10 cellular contexts compared by ENCODE assay signal in the genomic region with DNA sequence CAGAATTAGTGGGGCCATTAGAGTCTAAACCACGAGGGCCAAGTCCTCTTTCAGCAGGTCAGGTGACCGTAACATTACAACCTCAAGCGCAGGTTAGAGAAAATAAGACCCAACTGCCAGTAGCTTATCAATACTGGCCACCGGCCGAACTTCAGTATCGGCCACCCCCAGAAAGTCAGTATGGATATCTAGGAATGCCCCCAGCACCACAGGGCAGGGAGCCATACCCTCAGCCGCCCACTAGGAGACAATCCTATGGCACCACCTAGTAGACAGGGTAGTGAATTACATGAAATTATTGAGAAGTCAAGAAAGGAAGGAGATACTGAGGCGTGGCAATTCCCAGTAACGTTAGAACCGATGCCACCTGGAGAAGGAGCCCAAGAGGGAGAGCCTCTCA. TPM values are rescaled to one million over a fixed set of nuclear protein-coding genes. Genes with fewer than 3 reads are reported as not detected.
DNase-seq lines count a peak whose midpoint lies in the region; ATAC-seq and TF ChIP-seq lines count a peak whose summit lies in the region.
"Not testable (repeated sequence)": the region's sequence is repeated elsewhere in the genome, so short reads cannot be mapped to it uniquely, and the experiment has no call there.
"Had no signal": no experiment of that assay in that cellular context is flagged by ENCODE, and none has a peak within 500 bp of the region (broad histone marks: within the 10 kb centered on the region; RNA-seq: fewer than 3 reads in every experiment).

No MANE protein-coding gene starts in this region.

- H3K79me2 ChIP-seq in Karpas-422 (ENCODE audit: low read length) = not testable (repeated sequence)
- peaks cover 61% of the 10 kb centered on the region for H3K79me2 ChIP-seq in OCI-LY7 (ENCODE audit: insufficient read depth, low read depth, low read length)

- H3K36me3 Mint-ChIP-seq in CD4-positive, CD25-positive, alpha-beta regulatory T cell = peaks cover 19% of the 10 kb centered on the region
- not testable (repeated sequence) for H3K36me3 Mint-ChIP-seq in WTC11; immature natural killer cell; neural crest cell (ENCODE audit: low read depth)
- peaks cover 66% of the 10 kb centered on the region for H3K36me3 Mint-ChIP-seq in activated naive CD8-positive, alpha-beta T cell treated with anti-CD3 and anti-CD28 coated beads for 36 hours

- H3K27me3 Mint-ChIP-seq in CD4-positive, CD25-positive, alpha-beta regulatory T cell; WTC11 (ENCODE audit: low read depth); activated naive CD8-positive, alpha-beta T cell treated with anti-CD3 and anti-CD28 coated beads for 36 hours; immature natural killer cell (ENCODE audit: low read depth in 3 of 3); neural crest cell (ENCODE audit: low read depth): not testable (repeated sequence)

- H3K27ac Mint-ChIP-seq in CD4-positive, CD25-positive, alpha-beta regulatory T cell = peak overlapping the region; percentile 65 to 92 (median 84)
- not testable (repeated sequence) for H3K27ac Mint-ChIP-seq in WTC11; neural crest cell (ENCODE audit: unreplicated experiment)
- H3K27ac Mint-ChIP-seq in activated naive CD8-positive, alpha-beta T cell treated with anti-CD3 and anti-CD28 coated beads for 36 hours = peak overlapping the region; percentile 83
- H3K27ac Mint-ChIP-seq in immature natural killer cell = peak overlapping the region; percentile 64 to 92 (median 72)

- CTCF ChIA-PET in OCI-LY7 (lab: Charles Lee; ENCODE audit: unreplicated experiment) = not testable (repeated sequence)
- CTCF ChIA-PET in WTC11 (lab: Charles Lee) = interaction anchor here (2.4 kb wide), 1 partner anchor 11 kb away, joined by 11 read pairs; no protein-coding TSS in a partner anchor

- not testable (repeated sequence) for BruUV-seq in OCI-LY7 (replicated peaks; lab: Mats Ljungman, UMichigan)

- not testable (repeated sequence) for H3K9me3 ChIP-seq in CD4-positive, CD25-positive, alpha-beta regulatory T cell (ENCODE audit: control insufficient read depth in 2 of 2, low read length in 2 of 2); Karpas-422 (ENCODE audit: low read length); OCI-LY7 (ENCODE audit: low read length)

- not testable (repeated sequence) for ATAC-seq in CD4-positive, CD25-positive, alpha-beta regulatory T cell (ENCODE audit: low read depth in 2 of 2); WTC11

- H3K36me3 ChIP-seq in CD4-positive, CD25-positive, alpha-beta regulatory T cell (ENCODE audit: control insufficient read depth, insufficient read depth, low read length) = peaks cover 16% of the 10 kb centered on the region
- H3K36me3 ChIP-seq in Karpas-422 (ENCODE audit: insufficient read depth, low read length) = not testable (repeated sequence)
- peaks cover 50% of the 10 kb centered on the region for H3K36me3 ChIP-seq in OCI-LY7 (ENCODE audit: insufficient read depth, low read length)

- H4K20me1 ChIP-seq in Karpas-422 (ENCODE audit: insufficient read depth, low read depth, low read length); OCI-LY7 (ENCODE audit: insufficient read depth, low read length): not testable (repeated sequence)

- H2AFZ ChIP-seq in Karpas-422 (ENCODE audit: low read length); OCI-LY7 (ENCODE audit: low read length): not testable (repeated sequence)

- peaks cover 23% of the 10 kb centered on the region for H3K4me1 ChIP-seq in CD4-positive, CD25-positive, alpha-beta regulatory T cell (ENCODE audit: control insufficient read depth, insufficient read depth, low read length, poor library complexity, severe bottlenecking)
- H3K4me1 ChIP-seq in Karpas-422 (ENCODE audit: low read length); OCI-LY7 (ENCODE audit: insufficient read depth, low read length, poor library complexity, severe bottlenecking): not testable (repeated sequence)

- peak overlapping the region in 3 of 4 donors; percentile 2 to 82 (median 6) for H3K4me3 Mint-ChIP-seq in CD4-positive, CD25-positive, alpha-beta regulatory T cell
- not testable (repeated sequence) for H3K4me3 Mint-ChIP-seq in WTC11, neural crest cell
- H3K4me3 Mint-ChIP-seq in activated naive CD8-positive, alpha-beta T cell treated with anti-CD3 and anti-CD28 coated beads for 36 hours = peak overlapping the region; percentile 20
- H3K4me3 Mint-ChIP-seq in immature natural killer cell = peak overlapping the region in 3 of 5 donors; percentile 19 to 33 (median 20)

- POLR2A ChIA-PET in OCI-LY7 (lab: Charles Lee); WTC11 (lab: Charles Lee): not testable (repeated sequence)

- H3K9ac ChIP-seq in Karpas-422 (ENCODE audit: low read length) = not testable (repeated sequence)

- H3K9me3 Mint-ChIP-seq in CD4-positive, CD25-positive, alpha-beta regulatory T cell; activated naive CD8-positive, alpha-beta T cell treated with anti-CD3 and anti-CD28 coated beads for 36 hours; immature natural killer cell; neural crest cell: not testable (repeated sequence)
- H3K9me3 Mint-ChIP-seq in WTC11 = peaks cover 10% of the 10 kb centered on the region

- not testable (repeated sequence) for H3K27me3 ChIP-seq in CD4-positive, CD25-positive, alpha-beta regulatory T cell (ENCODE audit: control insufficient read depth, insufficient read depth, low read length); Karpas-422 (ENCODE audit: low read length)

- H3K27ac ChIP-seq in CD4-positive, CD25-positive, alpha-beta regulatory T cell (ENCODE audit: insufficient read depth, low read length, poor library complexity, severe bottlenecking) = peak overlapping the region; percentile 28
- H3K27ac ChIP-seq in Karpas-422 (ENCODE audit: low read length); OCI-LY7 (ENCODE audit: low read depth, low read length, poor library complexity, severe bottlenecking): not testable (repeated sequence)

- not testable (repeated sequence) for DNase-seq in CD4-positive, CD25-positive, alpha-beta regulatory T cell; GM12865 (ENCODE audit: low read depth); OCI-LY7 (ENCODE audit: low spot score); activated naive CD8-positive, alpha-beta T cell treated with anti-CD3 and anti-CD28 coated beads for 36 hours; immature natural killer cell; neural crest cell (ENCODE audit: low read depth, low spot score)
- DNase-seq in Karpas-422 = peak; percentile 66
- peak; percentile 27 for DNase-seq in WTC11 (ENCODE audit: low spot score)

- not testable (repeated sequence) for H3K9me2 ChIP-seq in Karpas-422 (replicated peaks; ENCODE audit: insufficient read depth, low read length); OCI-LY7 (ENCODE audit: insufficient read depth, low read length)

- intact Hi-C loops in OCI-LY7 (cut with micrococcal nuclease; ENCODE audit: unreplicated experiment) = not testable (repeated sequence)

- peak; percentile 20 for TF ChIP-seq CTCF in GM12865 (IDR thresholded peaks at IDR 0.05; ENCODE audit: insufficient read depth, low read depth, low read length, missing control alignments)
- TF ChIP-seq CTCF in OCI-LY7 (conservative IDR thresholded peaks at IDR 0.05; ENCODE audit: low read length) = peak; percentile 61
- TF ChIP-seq CTCF in WTC11 (IDR thresholded peaks at IDR 0.05) = not testable (repeated sequence)
- TF ChIP-seq CTCF in neural crest cell (conservative IDR thresholded peaks at IDR 0.05) = peak; percentile 14

- peaks cover 46 to 90% (median 58%) of the 10 kb centered on the region in 4 donors for H3K4me1 Mint-ChIP-seq in CD4-positive, CD25-positive, alpha-beta regulatory T cell
- H3K4me1 Mint-ChIP-seq in WTC11 (peaks cover 19% of the 10 kb centered on the region), immature natural killer cell (peaks cover 76 to 87% of the 10 kb centered on the region in 2 donors)
- H3K4me1 Mint-ChIP-seq in activated naive CD8-positive, alpha-beta T cell treated with anti-CD3 and anti-CD28 coated beads for 36 hours = peaks cover 65% of the 10 kb centered on the region
- not testable (repeated sequence) for H3K4me1 Mint-ChIP-seq in neural crest cell

- H3K4me2 ChIP-seq in Karpas-422 (ENCODE audit: low read depth, low read length, poor library complexity, severe bottlenecking); OCI-LY7 (ENCODE audit: low read length): not testable (repeated sequence)

- H3K4me3 ChIP-seq in CD4-positive, CD25-positive, alpha-beta regulatory T cell (ENCODE audit: low read depth, low read length); GM12865 (ENCODE audit: low read depth, low read length); Karpas-422 (ENCODE audit: low read length); OCI-LY7 (ENCODE audit: low read depth, low read length, poor library complexity, severe bottlenecking): not testable (repeated sequence)

RNA-seq across cellular contexts. Expression of a gene that starts 19.2 kb away (rescaled TPM):
- 290 TPM for total RNA-seq in CD4-positive, CD25-positive, alpha-beta regulatory T cell
- polyA plus RNA-seq in CD4-positive, CD25-positive, alpha-beta regulatory T cell = 100 to 1,000 TPM; 196 to 269 (median 240) TPM
- total RNA-seq in Karpas-422 (2014; rRNA removed; shearing (Covaris generic); ENCODE audit: low replicate concordance) = 26.9 and 56.3 TPM in 2 replicates
- total RNA-seq in OCI-LY7 (2014; rRNA removed; shearing (Covaris generic)) = 131 and 150 TPM in 2 replicates
- total RNA-seq in OCI-LY7 (2022) = 131 and 149 TPM in 2 replicates
- 0.37 to 0.96 TPM (median 0.66 TPM) in 3 replicates for total RNA-seq in WTC11 (2021)
- total RNA-seq in activated naive CD8-positive, alpha-beta T cell treated with anti-CD3 and anti-CD28 coated beads for 36 hours = 100 to 1,000 TPM; 376 to 385 TPM
- polyA plus RNA-seq in immature natural killer cell = 100 to 1,000 TPM; 202 to 229 (median 205) TPM
- total RNA-seq in neural crest cell = not detected in 2 replicates
- total RNA-seq: Daoy had no signal
- polyA plus RNA-seq: neural cell had no signal

RNA-seq across cellular contexts. Expression of a gene that starts 45.5 kb away (rescaled TPM):
- 70.3 TPM for total RNA-seq in CD4-positive, CD25-positive, alpha-beta regulatory T cell
- polyA plus RNA-seq in CD4-positive, CD25-positive, alpha-beta regulatory T cell = 10 to 100 TPM; 33.5 to 45.4 (median 39.5) TPM
- total RNA-seq in Karpas-422 (2014; rRNA removed; shearing (Covaris generic); ENCODE audit: low replicate concordance) = 0.30 and 1.1 TPM in 2 replicates
- 0.32 and 0.36 TPM in 2 replicates for total RNA-seq in OCI-LY7 (2014; rRNA removed; shearing (Covaris generic))
- total RNA-seq in OCI-LY7 (2022) (0.42 and 0.72 TPM in 2 replicates), WTC11 (2021) (0.11 to 0.15 TPM (median 0.11 TPM) in 3 replicates), neural crest cell (not detected in 2 replicates)
- total RNA-seq in activated naive CD8-positive, alpha-beta T cell treated with anti-CD3 and anti-CD28 coated beads for 36 hours = 10 to 100 TPM; 39.8 to 41.6 TPM
- polyA plus RNA-seq in immature natural killer cell = under 1 TPM in 2 of 3 donors, not detected in 1; 0.12 to 0.21 TPM
- total RNA-seq: Daoy had no signal
- polyA plus RNA-seq: neural cell had no signal

RNA-seq across cellular contexts. Expression of a gene that starts 46.7 kb away (rescaled TPM):
- 0.76 TPM for total RNA-seq in CD4-positive, CD25-positive, alpha-beta regulatory T cell
- under 1 TPM; 0.07 to 0.88 (median 0.15) TPM for polyA plus RNA-seq in CD4-positive, CD25-positive, alpha-beta regulatory T cell
- 0.15 and 0.76 TPM in 2 replicates for total RNA-seq in Karpas-422 (2014; rRNA removed; shearing (Covaris generic); ENCODE audit: low replicate concordance)
- not detected in 2 replicates for total RNA-seq in OCI-LY7 (2014; rRNA removed; shearing (Covaris generic))
- not detected in 2 replicates for total RNA-seq in OCI-LY7 (2022)
- total RNA-seq in WTC11 (2021) = 0.07 to 0.15 TPM in 2 of 3 replicates, not detected in the other
- total RNA-seq in activated naive CD8-positive, alpha-beta T cell treated with anti-CD3 and anti-CD28 coated beads for 36 hours = 100 to 1,000 TPM; 152 to 162 TPM
- 100 to 1,000 TPM; 316 to 379 (median 359) TPM for polyA plus RNA-seq in immature natural killer cell
- not detected in 2 replicates for total RNA-seq in neural crest cell
- polyA plus RNA-seq: neural cell had no signal

Comparison
In these comparisons a context has a peak if more than half of its experiments do, and no peak if none do; other contexts are left out.
1. RNA of a gene that starts 19.2 kb away (total RNA-seq): 376 to 385 TPM in activated naive CD8-positive, alpha-beta T cell treated with anti-CD3 and anti-CD28 coated beads for 36 hours, 290 TPM in CD4-positive, CD25-positive, alpha-beta regulatory T cell (single experiment), 131 to 150 TPM in OCI-LY7 and 26.9 to 56.3 TPM in Karpas-422; 0.37 to 0.96 TPM in WTC11 and not detected in neural crest cell; every median in the first group is over 10 times any median in the second.
2. RNA of a gene that starts 45.5 kb away (total RNA-seq): 70.3 TPM in CD4-positive, CD25-positive, alpha-beta regulatory T cell (single experiment) and 39.8 to 41.6 TPM in activated naive CD8-positive, alpha-beta T cell treated with anti-CD3 and anti-CD28 coated beads for 36 hours; 0.32 to 0.72 TPM in OCI-LY7, 0.30 to 1.1 TPM in Karpas-422, 0.11 to 0.15 TPM in WTC11 and not detected in neural crest cell; every median in the first group is over 10 times any median in the second.
3. RNA of a gene that starts 46.7 kb away (total RNA-seq): 152 to 162 TPM in activated naive CD8-positive, alpha-beta T cell treated with anti-CD3 and anti-CD28 coated beads for 36 hours; 0.76 TPM in CD4-positive, CD25-positive, alpha-beta regulatory T cell (single experiment), 0.07 to 0.15 TPM in WTC11, 0.15 to 0.76 TPM in Karpas-422, not detected in OCI-LY7 and not detected in neural crest cell; every median in the first group is over 10 times any median in the second.